ENCODE assay signal across 8 cellular contexts in the genomic region with DNA sequence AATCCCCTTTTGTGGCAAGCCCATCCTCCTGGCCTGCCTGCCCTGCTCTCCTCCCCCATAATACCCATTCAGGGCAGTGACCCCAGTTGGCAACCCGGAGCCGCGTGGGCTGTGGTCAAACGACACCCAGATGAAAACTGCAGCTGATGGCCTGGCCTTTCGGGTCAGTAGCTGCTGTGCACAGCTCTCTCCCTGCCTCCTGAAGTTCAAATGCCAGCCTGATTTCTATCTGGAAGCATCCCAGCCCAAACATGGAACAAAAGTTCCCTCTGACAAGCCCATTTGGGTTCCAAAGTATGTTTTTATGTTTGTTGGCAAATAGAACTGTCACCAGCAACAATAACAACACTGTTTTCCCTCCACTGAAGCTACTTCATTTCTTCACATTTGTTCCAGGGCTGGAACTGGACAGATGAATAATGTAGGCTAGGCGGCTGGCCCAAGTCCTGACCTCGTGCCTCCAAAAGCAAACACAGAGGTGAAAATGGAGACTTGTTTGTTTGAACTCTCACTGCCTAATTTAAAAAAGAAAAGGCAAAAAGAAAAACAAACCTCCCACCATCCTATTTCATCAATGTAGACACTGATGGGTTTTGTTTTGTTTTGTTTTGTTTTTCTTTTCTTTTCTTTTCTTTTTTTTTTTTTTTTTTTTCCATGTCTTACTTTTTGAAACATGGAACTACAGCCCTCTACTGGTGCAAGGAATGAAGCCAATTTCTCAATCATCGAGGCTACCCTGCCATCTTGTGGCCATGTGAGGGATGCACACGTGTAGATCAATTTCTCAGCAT.
DNase-seq lines count a peak whose midpoint lies in the region; ATAC-seq lines count a peak whose summit lies in the region.

No MANE protein-coding gene starts in this region.

- H3K27ac ChIP-seq in ACC112 (ENCODE audit: low read depth, low read length) = peak overlapping the region; percentile 91

- no peak overlapping the region for H3K27ac Mint-ChIP-seq in central memory CD8-positive, alpha-beta T cell (ENCODE audit: low read depth)

- no peaks in the 10 kb centered on the region for H3K79me2 ChIP-seq in ACC112 (ENCODE audit: control insufficient read depth, insufficient read depth, low read length, unreplicated experiment)

- H3K4me3 ChIP-seq in ACC112 (ENCODE audit: low read depth, low read length) = peak overlapping the region; percentile 70

- ATAC-seq in GM18858 (IDR thresholded peaks at IDR 0.05; ENCODE audit: unreplicated experiment) (peak; percentile 85), HG03342 (IDR thresholded peaks at IDR 0.05; ENCODE audit: unreplicated experiment) (peak; percentile 89)
- peak; percentile 61 to 62 for ATAC-seq in activated CD4-positive, CD25-positive, alpha-beta regulatory T cell treated with anti-CD3 and anti-CD28 coated beads, Interleukin-2, amount 50 U/mL, for 24 hours
- ATAC-seq in central memory CD8-positive, alpha-beta T cell (replicated peaks; ENCODE audit: extremely low read depth, poor library complexity, severe bottlenecking) = peak; percentile 64

- H2AFZ ChIP-seq in ACC112 (ENCODE audit: low read length, unreplicated experiment) = peak overlapping the region; percentile 77

- H3K4me3 Mint-ChIP-seq in central memory CD8-positive, alpha-beta T cell = no peak overlapping the region

- H3K27me3 ChIP-seq in ACC112 (ENCODE audit: insufficient read depth, low read length) = no peaks in the 10 kb centered on the region

- H3K27me3 Mint-ChIP-seq in central memory CD8-positive, alpha-beta T cell = peaks cover 4% of the 10 kb centered on the region

- H3K4me1 ChIP-seq in ACC112 (ENCODE audit: control insufficient read depth, insufficient read depth, low read length, unreplicated experiment) = peaks cover 20% of the 10 kb centered on the region

- DNase-seq in NCI-H446 (lab: John Stamatoyannopoulos, UW) = peak; percentile 91 to 92
- peak; percentile 54 to 61 for DNase-seq in central memory CD8-positive, alpha-beta T cell (ENCODE audit: low spot score in 2 of 2)
- DNase-seq in kidney tubule cell (ENCODE audit: low spot score) = peak; percentile 84
- peak; percentile 63 for DNase-seq in stimulated activated CD4-positive, alpha-beta T cell treated with anti-CD3 and anti-CD28 coated beads, Interleukin-1b, Interleukin-23, amount 100 ng/mL, for 48 hours

- H3K9me3 Mint-ChIP-seq in central memory CD8-positive, alpha-beta T cell = peaks cover 9% of the 10 kb centered on the region

- no peaks in the 10 kb centered on the region for H3K36me3 Mint-ChIP-seq in central memory CD8-positive, alpha-beta T cell (ENCODE audit: insufficient read depth)

- H3K4me1 Mint-ChIP-seq in central memory CD8-positive, alpha-beta T cell = peaks cover 5% of the 10 kb centered on the region

- H3K36me3 ChIP-seq in ACC112 (ENCODE audit: insufficient read depth, low read length) = no peaks in the 10 kb centered on the region

Comparison
In these comparisons a context has a peak if more than half of its experiments do, and no peak if none do; other contexts are left out.
1. Peak in every context shown above with its lines: DNase-seq, ATAC-seq, H3K4me3 ChIP-seq and H3K27ac ChIP-seq.